In the genomic region with DNA sequence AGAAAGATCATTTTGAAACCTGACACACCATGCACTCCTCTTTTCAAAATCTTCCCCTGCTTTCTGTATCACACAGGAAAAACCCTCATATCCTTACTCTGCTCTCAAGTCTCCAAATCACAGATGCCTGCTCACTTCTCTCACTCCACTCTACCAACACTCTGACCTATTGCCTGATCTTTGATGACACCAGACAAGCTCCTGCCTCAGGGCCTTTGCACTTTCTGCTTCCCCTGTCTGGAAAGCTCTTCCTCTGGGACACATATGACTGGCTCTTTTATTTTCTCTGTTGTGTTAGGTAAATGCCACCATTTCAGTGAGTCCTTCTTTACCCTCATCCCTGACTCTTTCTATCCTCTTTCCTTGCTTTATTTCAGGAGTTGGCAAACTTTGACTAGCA, we compare ENCODE assay signal across 36 cellular contexts.
"Had no signal": no experiment of that assay in that cellular context is flagged by ENCODE, and none has a peak within 500 bp of the region (broad histone marks: within the 10 kb centered on the region; RNA-seq: fewer than 3 reads in every experiment).

No MANE protein-coding gene starts in this region.

- DNase-seq: Karpas-422, Kasumi-1, MG63, MM.1S, MV-4-11, NCI-H1048, NCI-H1092, NCI-H1092 treated with DMSO at 0.1 percent for 48 hours, NCI-H1105, NCI-H1105 treated with DMSO at 0.1 percent for 48 hours, NCI-H1417, NCI-H1417 treated with DMSO at 0.1 percent for 48 hours, NCI-H1436, NCI-H1436 treated with DMSO at 0.1 percent for 48 hours, NCI-H146, NCI-H1694, NCI-H1694 treated with DMSO at 0.1 percent for 48 hours, NCI-H187, NCI-H187 treated with DMSO at 0.1 percent for 48 hours, NCI-H1930, NCI-H2029, NCI-H2029 treated with DMSO at 0.1 percent for 48 hours, NCI-H2081, NCI-H2081 treated with DMSO at 0.1 percent for 48 hours, NCI-H2107, NCI-H2171, NCI-H2171 treated with DMSO at 0.1 percent for 48 hours, NCI-H2227 treated with DMSO at 0.1 percent for 48 hours, NCI-H226, NCI-H345, NCI-H446, NCI-H446 treated with DMSO at 0.1 percent for 48 hours, NCI-H510A, NCI-H510A treated with DMSO at 0.1 percent for 48 hours, NCI-H524, NCI-H524 treated with DMSO at 0.1 percent for 48 hours had no signal

- H3K27me3 ChIP-seq: MG63 had no signal

- H3K4me3 ChIP-seq: MG63 had no signal

- H3K36me3 ChIP-seq: MG63 had no signal

- H3K9me3 ChIP-seq: MG63 had no signal
